Comparison of ENCODE assay signal across 23 cellular contexts in genomic region chr20:50446351-50447101, GRCh38.
A peak's percentile ranks its signal among the peaks of the same experiment; 100 is the strongest.
DNase-seq lines count a peak whose midpoint lies in the region; ATAC-seq and TF ChIP-seq lines count a peak whose summit lies in the region.
"Had no signal": no experiment of that assay in that cellular context is flagged by ENCODE, and none has a peak within 500 bp of the region (broad histone marks: within the 10 kb centered on the region; RNA-seq: fewer than 3 reads in every experiment).

No MANE protein-coding gene starts in this region.

- 69 to 74% methylated on average over 16 of the region's 16 CpGs for WGBS in aorta, 2 donors

- H3K4me3 ChIP-seq in mucosa of descending colon (no peak overlapping the region), aorta (ENCODE audit: low read length in 2 of 2) (no peak overlapping the region), OCI-LY7 (ENCODE audit: low read depth, low read length, poor library complexity, severe bottlenecking) (no peak overlapping the region), right atrium auricular region (no peak overlapping the region)
- H3K4me3 ChIP-seq: ascending aorta, GM23338 had no signal

- H3K36me3 ChIP-seq in mucosa of descending colon (ENCODE audit: low read depth) (no peaks in the 10 kb centered on the region), aorta (ENCODE audit: control insufficient read depth in 1 of 2, insufficient read depth in 2 of 2, low read length in 1 of 2) (no peaks in the 10 kb centered on the region), OCI-LY7 (ENCODE audit: insufficient read depth, low read length) (no peaks in the 10 kb centered on the region), right atrium auricular region (no peaks in the 10 kb centered on the region)
- H3K36me3 ChIP-seq: ascending aorta had no signal

- BruUV-seq in OCI-LY7 (replicated peaks; lab: Mats Ljungman, UMichigan), result no TSS peak

- H3K27ac ChIP-seq in aorta (ENCODE audit: low read depth in 1 of 2, low read length in 2 of 2) (no peak overlapping the region), OCI-LY7 (ENCODE audit: low read depth, low read length, poor library complexity, severe bottlenecking) (no peak overlapping the region), right atrium auricular region (no peak overlapping the region)
- H3K27ac ChIP-seq: ascending aorta, C4-2B had no signal

- H3K9me3 ChIP-seq in mucosa of descending colon (no peaks in the 10 kb centered on the region), aorta (ENCODE audit: control insufficient read depth, low read length) (no peaks in the 10 kb centered on the region), OCI-LY7 (ENCODE audit: low read length) (no peaks in the 10 kb centered on the region), right atrium auricular region (no peaks in the 10 kb centered on the region)
- H3K9me3 ChIP-seq: ascending aorta had no signal

- CTCF ChIA-PET in OCI-LY7 (lab: Charles Lee; ENCODE audit: unreplicated experiment), result no interaction called here

- no peaks in the 10 kb centered on the region for H3K79me2 ChIP-seq in OCI-LY7 (ENCODE audit: insufficient read depth, low read depth, low read length)

- H3K9me2 ChIP-seq in OCI-LY7 (ENCODE audit: insufficient read depth, low read length), result no peaks in the 10 kb centered on the region

- ATAC-seq in mucosa of descending colon (peak; percentile 87), aorta (ENCODE audit: low FRiP score) (peak; percentile 31), esophagus mucosa (no peak)
- ATAC-seq: activated T-cell treated with anti-CD3 and anti-CD28 coated beads, Interleukin-2, amount 50 U/mL, for 4 hours had no signal

- H3K4me2 ChIP-seq in OCI-LY7 (ENCODE audit: low read length), result no peak overlapping the region
- H3K4me2 ChIP-seq: GM23338 had no signal

- H3K4me1 ChIP-seq in mucosa of descending colon (ENCODE audit: low read depth) (peaks cover 17% of the 10 kb centered on the region), aorta (ENCODE audit: control insufficient read depth in 1 of 2, insufficient read depth in 2 of 2, low read length in 2 of 2) (no peaks in the 10 kb centered on the region), OCI-LY7 (ENCODE audit: insufficient read depth, low read length, poor library complexity, severe bottlenecking) (peaks cover 2% of the 10 kb centered on the region), right atrium auricular region (peaks cover 0 to 24% of the 10 kb centered on the region in 2 donors)

- TF ChIP-seq CTCF in mucosa of descending colon (IDR thresholded peaks at IDR 0.05) (no peak), OCI-LY7 (conservative IDR thresholded peaks at IDR 0.05; ENCODE audit: low read length) (no peak), right atrium auricular region (IDR thresholded peaks at IDR 0.05) (no peak)

- H4K20me1 ChIP-seq in OCI-LY7 (ENCODE audit: insufficient read depth, low read length), result no peaks in the 10 kb centered on the region

- POLR2A ChIA-PET in OCI-LY7 (lab: Charles Lee), result no interaction called here

- intact Hi-C loops in mucosa of descending colon (cut with DNase I, micrococcal nuclease), result no loop called here
- intact Hi-C loops in aorta (cut with DNase I), result no loop called here
- intact Hi-C loops in OCI-LY7 (cut with micrococcal nuclease; ENCODE audit: unreplicated experiment), result no loop called here

- H2AFZ ChIP-seq in OCI-LY7 (ENCODE audit: low read length), result no peak overlapping the region
- H2AFZ ChIP-seq: GM23338 had no signal

- DNase-seq in SIG-M5 treated with dmso at 0.1 percent for 504 hours (lab: John Stamatoyannopoulos, UW; ENCODE audit: unreplicated experiment) (peak; percentile 37), SIG-M5 (lab: John Stamatoyannopoulos, UW) (no peak), dermis microvascular lymphatic vessel endothelial cell (ENCODE audit: low read depth in 2 of 2) (peak; percentile 23 to 59), mucosa of descending colon (peak in 2 of 3 donors; percentile 70 to 71), aorta (peak; percentile 27 to 41), OCI-LY7 (ENCODE audit: low spot score) (no peak), right atrium auricular region (ENCODE audit: low spot score) (no peak)
- DNase-seq: ACHN; activated CD4-positive, CD25-positive, alpha-beta regulatory T cell treated with anti-CD3 and anti-CD28 coated beads, Interleukin-2, amount 50 U/mL, for 72 hours; activated CD8-positive, alpha-beta memory T cell treated with anti-CD3 and anti-CD28 coated beads for 24 hours; activated naive CD4-positive, alpha-beta T cell treated with anti-CD3 and anti-CD28 coated beads, Interleukin-2, amount 50 U/mL, for 16 hours; activated T-cell treated with anti-CD3 and anti-CD28 coated beads, Interleukin-2, amount 50 U/mL, for 4 hours; DMS 273 treated with DMSO at 0.1 percent for 48 hours; effector CD8-positive, alpha-beta T cell; KG1; NCI-H1048; NCI-H2029; retina; RPMI8226 had no signal

- H3K27me3 ChIP-seq in aorta (ENCODE audit: control insufficient read depth in 1 of 2, insufficient read depth in 2 of 2, low read length in 1 of 2), result no peaks in the 10 kb centered on the region
- H3K27me3 ChIP-seq in right atrium auricular region, result no peaks in the 10 kb centered on the region
- H3K27me3 ChIP-seq: ascending aorta had no signal

Comparison
In these comparisons a context has a peak if more than half of its experiments do, and no peak if none do; other contexts are left out.
1. DNase-seq: peak in SIG-M5 treated with dmso at 0.1 percent for 504 hours (single experiment), dermis microvascular lymphatic vessel endothelial cell (2 of 2), mucosa of descending colon (2 of 3) and aorta (2 of 2); none in SIG-M5 (single experiment), OCI-LY7 (single experiment) and right atrium auricular region (single experiment).